Comparison of ENCODE assay signal across 21 cellular contexts in genomic region chr17:70166571-70166970, GRCh38. TPM values are rescaled to one million over a fixed set of nuclear protein-coding genes. Genes with fewer than 3 reads are reported as not detected.
A peak's percentile ranks its signal among the peaks of the same experiment; 100 is the strongest.
DNase-seq lines count a peak whose midpoint lies in the region; ATAC-seq lines count a peak whose summit lies in the region.
"Had no signal": no experiment of that assay in that cellular context is flagged by ENCODE, and none has a peak within 500 bp of the region (broad histone marks: within the 10 kb centered on the region; RNA-seq: fewer than 3 reads in every experiment).

No MANE protein-coding gene starts in this region.

- DNase-seq in Ammon's horn (ENCODE audit: low spot score) (peak; percentile 26), caudate nucleus (lab: John Stamatoyannopoulos, UW) (peak in 1 of 61 donors; percentile 14), lung microvascular endothelial cell (ENCODE audit: low read depth in 2 of 2) (peak; percentile 17 to 54), substantia nigra (lab: John Stamatoyannopoulos, UW) (no peak), posterior cingulate gyrus (no peak), RPMI8226 (no peak)
- DNase-seq: 8988T; AML-193; CD8-positive, alpha-beta memory T cell; DMS79 treated with DMSO at 0.1 percent for 48 hours; GF-D8; NCI-H1048; NCI-H1417 treated with DMSO at 0.1 percent for 48 hours; NCI-H1694 treated with DMSO at 0.1 percent for 48 hours; NCI-H2081; NCI-H2227 treated with DMSO at 0.1 percent for 48 hours; NCI-H510A treated with DMSO at 0.1 percent for 48 hours; NCI-H774; SK-N-SH had no signal

- H3K27ac ChIP-seq in caudate nucleus (ENCODE audit: low read depth, low read length) (peak overlapping the region; percentile 29), substantia nigra (ENCODE audit: low read depth, low read length, poor library complexity, severe bottlenecking) (peak overlapping the region; percentile 97)

- intact Hi-C loops in posterior cingulate gyrus (cut with DNase I), result no loop called here

- no peak for ATAC-seq in GM18907 (IDR thresholded peaks at IDR 0.05; ENCODE audit: unreplicated experiment)
- ATAC-seq: HCT116 had no signal

RNA-seq across cellular contexts. Expression of gene KCNJ2, which starts 2.8 kb away (rescaled TPM):
- total RNA-seq in lung microvascular endothelial cell, result 0.79 and 3.5 TPM in 2 replicates
- total RNA-seq: CD8-positive, alpha-beta memory T cell had no signal

Comparison
In these comparisons a context has a peak if more than half of its experiments do, and no peak if none do; other contexts are left out.
1. DNase-seq: peak in Ammon's horn (single experiment) and lung microvascular endothelial cell (2 of 2); none in substantia nigra (0 of 49), posterior cingulate gyrus (0 of 10) and RPMI8226 (single experiment).